In genomic region chr18:75141166-75141565, GRCh38 we compare ENCODE assay signal across 28 cellular contexts.
"Had no signal": no experiment of that assay in that cellular context is flagged by ENCODE, and none has a peak within 500 bp of the region (broad histone marks: within the 10 kb centered on the region; RNA-seq: fewer than 3 reads in every experiment).

No MANE protein-coding gene starts in this region.

- H3K9me3 ChIP-seq: ascending aorta, esophagus squamous epithelium had no signal

- DNase-seq: activated CD4-positive, alpha-beta memory T cell treated with anti-CD3 and anti-CD28 coated beads for 36 hours; activated CD4-positive, alpha-beta T cell treated with anti-CD3 and anti-CD28 coated beads for 36 hours; activated CD4-positive, alpha-beta T cell treated with anti-CD3 and anti-CD28 coated beads, Interleukin-2, amount 10 ng/mL, durations not matched to agents 24 days and 14 days; activated CD4-positive, CD25-positive, alpha-beta regulatory T cell; activated CD4-positive, CD25-positive, alpha-beta regulatory T cell treated with anti-CD3 and anti-CD28 coated beads, Interleukin-2, amount 50 U/mL, for 72 hours; activated CD8-positive, alpha-beta T cell treated with anti-CD3 and anti-CD28 coated beads, Interleukin-2, amount 10 ng/mL, durations not matched to agents 7 days and 5 days; activated gamma-delta T cell; activated naive CD4-positive, alpha-beta T cell; activated naive CD4-positive, alpha-beta T cell treated with anti-CD3 and anti-CD28 coated beads, Interleukin-2, amount 10 ng/mL, durations not matched to agents 7 days and 5 days; activated naive CD8-positive, alpha-beta T cell treated with anti-CD3 and anti-CD28 coated beads, Interleukin-2, amount 10 ng/mL, durations not matched to agents 7 days and 5 days; activated T-cell treated with anti-CD3 and anti-CD28 coated beads for 4 hours; activated T-cell treated with anti-CD3 and anti-CD28 coated beads, Interleukin-2, amount 50 U/mL, for 24 hours; activated T-cell treated with anti-CD3 and anti-CD28 coated beads, Interleukin-2, amount 50 U/mL, for 72 hours; effector memory CD4-positive, alpha-beta T cell; erythroblast; esophagus squamous epithelium; foreskin melanocyte; heart right ventricle; T-helper 1 cell; T-helper 17 cell; T1000 had no signal

- H3K4me1 ChIP-seq: ascending aorta, breast epithelium, esophagus squamous epithelium, gastroesophageal sphincter, heart right ventricle had no signal

- H3K4me3 ChIP-seq: ascending aorta, breast epithelium, cardiac muscle cell, dorsolateral prefrontal cortex, esophagus squamous epithelium, gastroesophageal sphincter, heart right ventricle, hepatocyte had no signal

- H3K27ac ChIP-seq: ascending aorta, breast epithelium, cardiac muscle cell, dorsolateral prefrontal cortex, esophagus squamous epithelium, gastroesophageal sphincter, heart right ventricle, hepatocyte had no signal

- H3K79me2 ChIP-seq: hepatocyte had no signal

- H3K36me3 ChIP-seq: ascending aorta, breast epithelium, cardiac muscle cell, esophagus squamous epithelium, gastroesophageal sphincter, heart right ventricle had no signal

- H3K4me2 ChIP-seq: hepatocyte had no signal

- H2AFZ ChIP-seq: hepatocyte had no signal

- H3K27me3 ChIP-seq: ascending aorta, breast epithelium, cardiac muscle cell, esophagus squamous epithelium, gastroesophageal sphincter, heart right ventricle, hepatocyte had no signal

- ATAC-seq: activated CD4-positive, alpha-beta T cell treated with anti-CD3 and anti-CD28 coated beads for 36 hours; activated CD8-positive, alpha-beta T cell treated with anti-CD3 and anti-CD28 coated beads, Interleukin-2, amount 10 ng/mL, durations not matched to agents 7 days and 5 days; activated naive CD4-positive, alpha-beta T cell treated with anti-CD3 and anti-CD28 coated beads, Interleukin-2, amount 50 U/mL, for 72 hours; activated T-cell treated with anti-CD3 and anti-CD28 coated beads, Interleukin-2, amount 50 U/mL, for 72 hours; gastroesophageal sphincter; heart right ventricle; T-helper 17 cell had no signal
